ENCODE assay signal across 8 cellular contexts in the genomic region with DNA sequence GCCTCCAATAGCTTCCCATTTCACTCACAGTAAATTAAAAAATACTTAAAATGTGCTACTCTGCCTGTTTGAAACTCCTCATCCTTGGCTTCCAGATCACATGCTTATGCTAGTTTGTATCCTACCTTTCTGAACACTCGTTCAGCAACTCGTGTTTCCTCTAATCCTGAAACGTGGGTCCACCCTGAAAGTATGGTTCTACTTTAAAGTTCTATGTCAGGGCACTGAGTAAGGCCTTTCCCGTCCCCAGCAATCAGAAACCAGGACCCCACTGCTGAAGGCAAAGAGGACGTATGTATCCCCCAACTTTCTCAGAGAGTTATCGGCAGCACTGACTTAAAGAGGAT. TPM values are rescaled to one million over a fixed set of nuclear protein-coding genes. Genes with fewer than 3 reads are reported as not detected.
DNase-seq lines count a peak whose midpoint lies in the region; ATAC-seq and TF ChIP-seq lines count a peak whose summit lies in the region.

No MANE protein-coding gene starts in this region.

- WGBS in mesodermal cell (ENCODE audit: insufficient coverage in 2 of 2), 2 experiments: 28 to 29% methylated on average over 5 to 6 of the region's 6 CpGs

- no peak for ATAC-seq in HG03442 (IDR thresholded peaks at IDR 0.05; ENCODE audit: unreplicated experiment)

- peak overlapping the region; percentile 88 for H3K4me3 Mint-ChIP-seq in Caco-2 (ENCODE audit: unreplicated experiment)

- H3K9ac ChIP-seq in KMS-11: peak overlapping the region; percentile 84

- intact Hi-C loops in Caco-2 (cut with micrococcal nuclease; ENCODE audit: unreplicated experiment): loop anchor here (1.0 to 10.0 kb wide), 7 partner anchors 14 to 416 kb away; a partner anchor contains a TSS

- CTCF ChIA-PET in Caco-2 (lab: Charles Lee): interaction anchor here (0.6 kb wide), 1 partner anchor 417 kb away, joined by 3 read pairs; no protein-coding TSS in a partner anchor

- H3K27ac ChIP-seq in KMS-11: peak overlapping the region; percentile 92
- peak overlapping the region; percentile 98 for H3K27ac ChIP-seq in mesodermal cell (ENCODE audit: low read depth, low read length, severe bottlenecking)

- H3K9me3 Mint-ChIP-seq in Caco-2 (ENCODE audit: unreplicated experiment): no peaks in the 10 kb centered on the region

- H3K36me3 Mint-ChIP-seq in Caco-2 (ENCODE audit: insufficient read depth, unreplicated experiment): peaks cover 31% of the 10 kb centered on the region

- TF ChIP-seq CTCF in Caco-2 (IDR thresholded peaks at IDR 0.05; ENCODE audit: insufficient read depth in 1 of 2, low read depth in 1 of 2, low read length in 1 of 2, severe bottlenecking in 1 of 2, unreplicated experiment in 1 of 2): no peak
- no peak for TF ChIP-seq CTCF in KMS-11 (conservative IDR thresholded peaks at IDR 0.05; ENCODE audit: low read depth, low read length)
- TF ChIP-seq CTCF in cardiac fibroblast (IDR thresholded peaks at IDR 0.05; ENCODE audit: low read depth, low read length): no peak

- H3K27ac Mint-ChIP-seq in Caco-2 (ENCODE audit: unreplicated experiment): peak overlapping the region; percentile 100

- H3K79me2 ChIP-seq in KMS-11 (ENCODE audit: insufficient read depth, low read depth): peaks cover 37% of the 10 kb centered on the region

- peaks cover 14% of the 10 kb centered on the region for H3K4me1 ChIP-seq in Caco-2
- peaks cover 41% of the 10 kb centered on the region for H3K4me1 ChIP-seq in KMS-11 (ENCODE audit: low read depth, poor library complexity, severe bottlenecking)
- peaks cover 6% of the 10 kb centered on the region for H3K4me1 ChIP-seq in mesodermal cell (ENCODE audit: control insufficient read depth, insufficient read depth, low read length, poor library complexity, severe bottlenecking)

- no peaks in the 10 kb centered on the region for H3K27me3 Mint-ChIP-seq in Caco-2 (ENCODE audit: insufficient read depth, unreplicated experiment)

- H3K4me2 ChIP-seq in KMS-11: peak overlapping the region; percentile 90

- POLR2A ChIA-PET in Caco-2 (lab: Charles Lee): interaction anchor here (0.5 to 2.3 kb wide), 11 partner anchors 13 to 447 kb away, joined by 3 to 19 read pairs (median 6); no protein-coding TSS in a partner anchor

- H3K27me3 ChIP-seq in Caco-2 (replicated peaks; ENCODE audit: control insufficient read depth, insufficient read depth, low read length): no peaks in the 10 kb centered on the region
- no peaks in the 10 kb centered on the region for H3K27me3 ChIP-seq in KMS-11 (ENCODE audit: insufficient read depth, low read depth)

- no peaks in the 10 kb centered on the region for H4K20me1 ChIP-seq in KMS-11 (ENCODE audit: insufficient read depth)

- H3K4me3 ChIP-seq in Caco-2 (ENCODE audit: low read depth, low read length) (peak overlapping the region; percentile 86), KMS-11 (IDR thresholded peaks at IDR 0.05; ENCODE audit: insufficient read depth, low read depth, low read length) (peak overlapping the region; percentile 92), cardiac fibroblast (replicated peaks in 1 of 2; ENCODE audit: low read depth in 2 of 2, low read length in 2 of 2) (peak overlapping the region; percentile 78 to 93), mesodermal cell (ENCODE audit: extremely low read depth, insufficient read depth, low read length, poor library complexity, severe bottlenecking) (peak overlapping the region; percentile 73)

- H3K9me3 ChIP-seq in Caco-2: no peaks in the 10 kb centered on the region
- H3K9me3 ChIP-seq in mesodermal cell (ENCODE audit: control insufficient read depth, low read length): peaks cover 8% of the 10 kb centered on the region

- TSS peak; percentile 89 for BruUV-seq in Caco-2 (replicated peaks; lab: Mats Ljungman, UMichigan)

- DNase-seq in Caco-2 (peak in 1 of 2 experiments; percentile 33), cardiac fibroblast (ENCODE audit: low read depth in 2 of 2) (no peak), cortex of kidney (lab: John Stamatoyannopoulos, UW) (no peak), cerebellar cortex (ENCODE audit: low spot score) (no peak), ureter (ENCODE audit: low spot score) (no peak)

- H3K4me1 Mint-ChIP-seq in Caco-2 (ENCODE audit: low read depth, unreplicated experiment): peaks cover 27% of the 10 kb centered on the region

- H3K36me3 ChIP-seq in Caco-2 (ENCODE audit: control insufficient read depth, insufficient read depth, low read length): no peaks in the 10 kb centered on the region
- no peaks in the 10 kb centered on the region; the same call in 1 of the 2 replicates for H3K36me3 ChIP-seq in KMS-11 (ENCODE audit: insufficient read depth)
- peaks cover 12% of the 10 kb centered on the region for H3K36me3 ChIP-seq in mesodermal cell (ENCODE audit: control insufficient read depth, insufficient read depth, low read length)

- peak overlapping the region; percentile 90 for H2AFZ ChIP-seq in KMS-11 (ENCODE audit: low read depth)

RNA-seq across cellular contexts. Expression of a gene that starts 0.4 kb away (rescaled TPM):
- total RNA-seq in Caco-2 (2022) (62.7 and 71.4 TPM in 2 replicates), ureter (46.0 TPM)
- polyA plus RNA-seq in mesodermal cell (2013, experiment 1 of 2): 44.9 TPM
- 57.5 TPM for polyA plus RNA-seq in mesodermal cell (2013, experiment 2 of 2)

RNA-seq across cellular contexts. Expression of a gene that starts 13.6 kb away (rescaled TPM):
- total RNA-seq in Caco-2 (2022): 10.5 and 10.6 TPM in 2 replicates
- polyA plus RNA-seq in mesodermal cell (2013, experiment 1 of 2): 5.8 TPM
- 4.7 TPM for polyA plus RNA-seq in mesodermal cell (2013, experiment 2 of 2)
- 4.4 TPM for total RNA-seq in ureter
